13 cellular contexts compared by ENCODE assay signal in the genomic region with DNA sequence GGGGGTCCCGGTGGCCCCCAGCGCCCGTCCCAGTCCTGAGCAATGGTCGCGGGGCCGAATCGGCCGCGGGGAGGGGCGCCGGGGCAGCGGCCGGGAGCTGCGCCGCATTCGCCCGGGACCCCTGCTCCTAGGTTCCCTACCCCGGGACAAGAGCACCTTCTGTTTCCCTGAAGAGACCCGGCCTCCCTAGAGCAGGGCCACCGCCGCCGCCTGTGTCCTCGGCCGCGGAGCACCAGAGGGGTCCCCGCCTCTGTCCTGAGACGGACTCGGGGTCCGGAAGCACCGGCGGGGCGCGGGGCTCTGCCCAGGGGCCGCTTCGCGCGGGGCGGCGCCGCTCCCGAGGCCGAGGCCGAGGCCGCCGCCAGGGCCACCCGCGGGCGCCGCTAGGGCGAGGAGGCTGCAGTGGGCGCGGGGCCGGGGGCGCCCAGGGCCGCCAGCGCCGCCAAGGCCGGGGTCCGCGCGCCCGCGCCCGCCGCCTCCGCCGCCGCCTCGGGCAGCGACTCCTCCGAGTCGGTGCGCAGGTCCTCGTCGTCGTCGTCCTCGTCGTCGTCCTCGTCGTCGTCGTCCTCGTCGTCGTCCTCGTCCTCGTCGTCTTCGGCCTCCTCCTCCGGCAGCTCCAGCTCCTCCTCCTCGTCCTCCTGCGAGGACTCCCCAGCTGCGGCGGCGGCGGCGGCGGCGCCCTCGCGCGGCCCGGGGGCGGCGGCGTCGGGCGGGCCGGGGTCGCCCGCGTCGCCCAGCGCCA.
DNase-seq lines count a peak whose midpoint lies in the region; ATAC-seq, FAIRE-seq and TF ChIP-seq lines count a peak whose summit lies in the region.
"Had no signal": no experiment of that assay in that cellular context is flagged by ENCODE, and none has a peak within 500 bp of the region (broad histone marks: within the 10 kb centered on the region; RNA-seq: fewer than 3 reads in every experiment).

No MANE protein-coding gene starts in this region.

- no peaks in the 10 kb centered on the region for H3K79me2 ChIP-seq in H1 (ENCODE audit: control insufficient read depth in 1 of 2, insufficient read depth in 2 of 2, low read length in 2 of 2)

- H3K27me3 ChIP-seq in heart right ventricle (peaks cover 0 to 26% (median 0%) of the 10 kb centered on the region in 7 donors), H1 (replicated peaks in 1 of 4; ENCODE audit: control insufficient read depth in 3 of 4, extremely low read depth in 1 of 4, insufficient read depth in 3 of 4, low read length in 3 of 4) (peaks cover 7 to 33% (median 27%) of the 10 kb centered on the region in 4 experiments), neuronal stem cell (ENCODE audit: control insufficient read depth in 3 of 3, insufficient read depth in 3 of 3, low read depth in 1 of 3, low read length in 3 of 3) (peaks cover 0 to 34% (median 6%) of the 10 kb centered on the region in 3 experiments), uterus (no peaks in the 10 kb centered on the region)

- no peak overlapping the region for H2BK120ac ChIP-seq in H1 (replicated peaks; ENCODE audit: low read depth, low read length)
- H2BK120ac ChIP-seq in neuronal stem cell (ENCODE audit: low read depth, low read length): peak overlapping the region; percentile 81

- peak overlapping the region in 9 of 10 donors; percentile 16 to 43 (median 29) for H3K4me3 ChIP-seq in heart right ventricle
- peak overlapping the region in 3 of 4 experiments; percentile 19 to 59 (median 20); a peak in 5 of 8 replicates for H3K4me3 ChIP-seq in H1 (ENCODE audit: extremely low read depth in 1 of 4, insufficient read depth in 2 of 4, low read depth in 3 of 4, low read length in 4 of 4)
- peak overlapping the region in 1 of 2 donors; percentile 73 for H3K4me3 ChIP-seq in neuronal stem cell (ENCODE audit: low read length in 2 of 2)
- peak overlapping the region in 1 of 2 donors; percentile 17 for H3K4me3 ChIP-seq in uterus

- H4K91ac ChIP-seq in H1 (replicated peaks; ENCODE audit: insufficient read length, low read length): no peak overlapping the region
- H4K91ac ChIP-seq in neuronal stem cell (ENCODE audit: low read depth, low read length, poor library complexity): no peak overlapping the region

- H3K56ac ChIP-seq in H1 (replicated peaks; ENCODE audit: insufficient read length, low read depth, low read length): no peak overlapping the region

- TF ChIP-seq POLR2A in H1 (IDR thresholded peaks at IDR 0.05; ENCODE audit: control extremely low read depth in 1 of 2, low read depth in 2 of 2, low read length in 2 of 2) (no peak), uterus (IDR thresholded peaks at IDR 0.05) (no peak)

- no peak overlapping the region for H2AK5ac ChIP-seq in H1 (ENCODE audit: low read depth, low read length)
- peak overlapping the region; percentile 98 for H2AK5ac ChIP-seq in neuronal stem cell (ENCODE audit: low read depth, low read length)

- H3K79me1 ChIP-seq in H1 (ENCODE audit: low read depth, low read length) (no peaks in the 10 kb centered on the region), neuronal stem cell (ENCODE audit: low read depth, low read length) (peaks cover 1% of the 10 kb centered on the region)

- TF ChIP-seq CTCF in heart right ventricle (IDR thresholded peaks at IDR 0.05) (no peak), H1 (IDR thresholded peaks at IDR 0.05; ENCODE audit: control extremely low read depth in 1 of 3, insufficient read depth in 1 of 3, low read depth in 1 of 3, low read length in 3 of 3) (no peak), uterus (IDR thresholded peaks at IDR 0.05) (no peak)

- ATAC-seq in heart right ventricle (no peak), Right ventricle myocardium superior (ENCODE audit: poor library complexity) (no peak), GM19328 (IDR thresholded peaks at IDR 0.05; ENCODE audit: unreplicated experiment) (no peak), GM21786 (IDR thresholded peaks at IDR 0.05; ENCODE audit: unreplicated experiment) (no peak)

- H3K9ac ChIP-seq in H1 (replicated peaks in 1 of 4; ENCODE audit: extremely low read depth in 1 of 4, low read depth in 3 of 4, low read length in 3 of 4): no peak overlapping the region
- H3K9ac ChIP-seq in neuronal stem cell (ENCODE audit: low read depth, low read length, poor library complexity): peak overlapping the region; percentile 81
- H3K9ac ChIP-seq: SK-N-SH had no signal

- H2BK12ac ChIP-seq in H1 (ENCODE audit: low read depth, low read length) (no peak overlapping the region), neuronal stem cell (ENCODE audit: low read length) (peak overlapping the region; percentile 84)

- no peak for TF ChIP-seq RAD21 in H1 (IDR thresholded peaks at IDR 0.05 in 1 of 2, conservative IDR thresholded peaks at IDR 0.05 in 1 of 2; ENCODE audit: low read depth in 2 of 2, low read length in 2 of 2)

- DNase-seq in heart right ventricle: peak in 1 of 2 donors; percentile 9
- DNase-seq in Right ventricle myocardium superior: no peak
- peak in 1 of 2 experiments; percentile 66 for DNase-seq in H1 (ENCODE audit: low read depth in 1 of 2, low spot score in 2 of 2)
- DNase-seq in neuronal stem cell (ENCODE audit: low spot score): no peak
- no peak for DNase-seq in uterus
- DNase-seq in activated naive CD4-positive, alpha-beta T cell treated with Interleukin-2 at 50 U/mL for 16 hours: no peak
- DNase-seq: KBM-7; NCI-H748 treated with DMSO at 0.1 percent for 48 hours; occipital lobe; SK-N-SH; stimulated activated CD4-positive, alpha-beta T cell treated with anti-CD3 and anti-CD28 coated beads, Interleukin-4, amount 100 ng/mL, for 1 hour had no signal

- H3K23me2 ChIP-seq in H1 (ENCODE audit: low read depth, low read length): peaks cover 6% of the 10 kb centered on the region; the same call in 1 of the 2 replicates

- peaks cover 0 to 7% of the 10 kb centered on the region in 2 experiments for H4K20me1 ChIP-seq in H1 (replicated peaks in 1 of 2; ENCODE audit: control insufficient read depth in 1 of 2, insufficient read depth in 2 of 2, low read length in 2 of 2)

- H2BK20ac ChIP-seq in H1 (ENCODE audit: low read length): no peak overlapping the region

- H4K8ac ChIP-seq in H1 (ENCODE audit: extremely low read depth, insufficient read depth, low read length) (peak overlapping the region; percentile 18; the same call in 1 of the 2 replicates), neuronal stem cell (ENCODE audit: low read depth, low read length) (no peak overlapping the region)

- H3K4me2 ChIP-seq in H1 (ENCODE audit: insufficient read depth in 1 of 2, low read depth in 2 of 2, low read length in 2 of 2): peak overlapping the region; percentile 82 to 86
- peak overlapping the region; percentile 96 for H3K4me2 ChIP-seq in neuronal stem cell (ENCODE audit: insufficient read depth, low read length, poor library complexity, severe bottlenecking)
- H3K4me2 ChIP-seq: SK-N-SH had no signal

- WGBS in heart right ventricle, 2 donors: 53% methylated on average over 64 to 112 of the region's 116 CpGs
- 1% methylated on average over 57 of the region's 116 CpGs; no CpG with 5 or more reads in 1 of the 2 experiments for WGBS in H1 (ENCODE audit: extremely low coverage in 1 of 2, insufficient coverage in 1 of 2, insufficient read length in 1 of 2, insufficient replicate concordance in 2 of 2, low coverage in 1 of 2, low lambda C conversion rate in 2 of 2, missing lambda C conversion rate in 1 of 2), 2 experiments
- WGBS in neuronal stem cell (ENCODE audit: extremely low coverage in 2 of 2, insufficient read length in 2 of 2, insufficient replicate concordance in 1 of 2), 2 donors: no CpG with 5 or more reads among the region's 116 CpGs

- H2BK5ac ChIP-seq in H1 (ENCODE audit: low read depth, low read length): no peak overlapping the region
- peak overlapping the region; percentile 82 for H2BK5ac ChIP-seq in neuronal stem cell (ENCODE audit: low read length)

- H4K5ac ChIP-seq in H1 (ENCODE audit: insufficient read length, low read depth, low read length): no peak overlapping the region

- H3K18ac ChIP-seq in H1 (ENCODE audit: extremely low read depth, low read length) (no peak overlapping the region; the same call in 1 of the 2 replicates), neuronal stem cell (ENCODE audit: low read length) (peak overlapping the region; percentile 92)

- H2BK15ac ChIP-seq in H1 (ENCODE audit: low read length) (no peak overlapping the region), neuronal stem cell (ENCODE audit: low read length) (peak overlapping the region; percentile 81)

- H2AFZ ChIP-seq in H1 (ENCODE audit: low read length) (no peak overlapping the region), neuronal stem cell (ENCODE audit: low read length) (no peak overlapping the region)

- POLR2A ChIA-PET in H1 (lab: Charles Lee; ENCODE audit: partially characterized antibody): interaction anchor here (1.0 kb wide), 1 partner anchor 176 kb away, joined by 3 read pairs; no protein-coding TSS in a partner anchor

- H3K14ac ChIP-seq in H1 (ENCODE audit: insufficient read length) (no peak overlapping the region), neuronal stem cell (ENCODE audit: low read length) (peak overlapping the region; percentile 56)

- H3K36me3 ChIP-seq in heart right ventricle (peaks cover 0 to 55% (median 0%) of the 10 kb centered on the region in 9 donors), H1 (ENCODE audit: control insufficient read depth in 2 of 4, insufficient read depth in 4 of 4, low read length in 3 of 4) (no peaks in the 10 kb centered on the region), neuronal stem cell (replicated peaks in 1 of 2; ENCODE audit: control insufficient read depth in 2 of 2, insufficient read depth in 2 of 2, low read length in 2 of 2) (no peaks in the 10 kb centered on the region), uterus (no peaks in the 10 kb centered on the region)

- peaks cover 15 to 44% (median 25%) of the 10 kb centered on the region in 9 donors for H3K4me1 ChIP-seq in heart right ventricle
- peaks cover 0 to 26% (median 12%) of the 10 kb centered on the region in 4 experiments; a peak in 6 of 7 replicates for H3K4me1 ChIP-seq in H1 (replicated peaks in 1 of 4; ENCODE audit: control insufficient read depth in 3 of 4, insufficient read depth in 4 of 4, low read length in 3 of 4)
- H3K4me1 ChIP-seq in neuronal stem cell (ENCODE audit: control insufficient read depth in 2 of 2, insufficient read depth in 1 of 2, low read depth in 1 of 2, low read length in 2 of 2): peaks cover 0 to 7% of the 10 kb centered on the region in 2 donors
- peaks cover 0 to 15% of the 10 kb centered on the region in 2 donors for H3K4me1 ChIP-seq in uterus

- TF ChIP-seq EP300 in H1 (IDR thresholded peaks at IDR 0.05; ENCODE audit: borderline replicate concordance in 1 of 2, low read depth in 2 of 2, low read length in 2 of 2): no peak

- CTCF ChIA-PET in H1 (lab: Charles Lee; ENCODE audit: partially characterized antibody): interaction anchor here (0.7 to 2.1 kb wide), 10 partner anchors 8 to 130 kb away, joined by 3 to 9 read pairs (median 3); no protein-coding TSS in a partner anchor

- H3K23ac ChIP-seq in H1 (ENCODE audit: insufficient read length) (no peak overlapping the region), neuronal stem cell (ENCODE audit: low read depth, low read length, poor library complexity) (no peak overlapping the region)

- H3K27ac ChIP-seq in heart right ventricle (peak overlapping the region in 1 of 10 donors; percentile 5), H1 (ENCODE audit: low read depth, low read length) (no peak overlapping the region), neuronal stem cell (replicated peaks; ENCODE audit: low read length) (no peak overlapping the region), uterus (peak overlapping the region; percentile 77 to 83)

- no peak overlapping the region for H3K4ac ChIP-seq in H1 (replicated peaks; ENCODE audit: insufficient read length, low read depth, low read length)
- H3K4ac ChIP-seq in neuronal stem cell (ENCODE audit: low read length): no peak overlapping the region

- H3K9me3 ChIP-seq in heart right ventricle (no peaks in the 10 kb centered on the region), H1 (ENCODE audit: insufficient read depth in 2 of 2, low read depth in 1 of 2, low read length in 1 of 2) (no peaks in the 10 kb centered on the region), neuronal stem cell (replicated peaks in 1 of 2; ENCODE audit: control insufficient read depth in 2 of 2, insufficient read depth in 1 of 2, low read depth in 1 of 2, low read length in 2 of 2) (peaks cover 0 to 5% of the 10 kb centered on the region in 2 donors), uterus (no peaks in the 10 kb centered on the region)
- H3K9me3 ChIP-seq: SK-N-SH had no signal

- intact Hi-C loops in heart right ventricle (cut with DNase I) (loop anchor here in 1 of 10 donors (10.0 kb wide), 1 partner anchor 114 kb away; no protein-coding TSS in a partner anchor), Right ventricle myocardium superior (cut with DNase I) (no loop called here), uterus (cut with DNase I; ENCODE audit: low total_unique reads) (no loop called here)

- no peak for FAIRE-seq in H1 (lab: Jason Lieb, UNC)

Comparison
In these comparisons a context has a peak if more than half of its experiments do, and no peak if none do; other contexts are left out.
1. H3K27ac ChIP-seq: peak in uterus (2 of 2); none in H1 (single experiment) and neuronal stem cell (single experiment).